ENCODE assay signal across 11 cellular contexts in genomic region chr6:145704153-145704781, GRCh38. TPM values are rescaled to one million over a fixed set of nuclear protein-coding genes. Genes with fewer than 3 reads are reported as not detected.
DNase-seq lines count a peak whose midpoint lies in the region; ATAC-seq, FAIRE-seq and TF ChIP-seq lines count a peak whose summit lies in the region.
"Had no signal": no experiment of that assay in that cellular context is flagged by ENCODE, and none has a peak within 500 bp of the region (broad histone marks: within the 10 kb centered on the region; RNA-seq: fewer than 3 reads in every experiment).

No MANE protein-coding gene starts in this region.

- no peak overlapping the region for H3K27ac ChIP-seq in A673 (ENCODE audit: low read depth, low read length, poor library complexity, severe bottlenecking)

- no peak for ATAC-seq in GM21723 (IDR thresholded peaks at IDR 0.05; ENCODE audit: unreplicated experiment)
- no peak for ATAC-seq in GM18873 (IDR thresholded peaks at IDR 0.05; ENCODE audit: low FRiP score, unreplicated experiment)

- peaks cover 7% of the 10 kb centered on the region for H3K9me3 ChIP-seq in A673 (ENCODE audit: low read depth, low read length, poor library complexity, severe bottlenecking)

- intact Hi-C loops in A673 (cut with micrococcal nuclease; ENCODE audit: unreplicated experiment): loop anchor here (2.0 to 10.0 kb wide), 4 partner anchors 72 to 1119 kb away; no protein-coding TSS in a partner anchor
- intact Hi-C loops in posterior vena cava (cut with DNase I): no loop called here

- H3K36me3 ChIP-seq in A673 (ENCODE audit: insufficient read depth, low read length, poor library complexity, severe bottlenecking): no peaks in the 10 kb centered on the region
- H3K36me3 ChIP-seq: MG63 had no signal

- peaks cover 14% of the 10 kb centered on the region for H3K4me1 ChIP-seq in A673 (ENCODE audit: insufficient read depth, low read length, poor library complexity, severe bottlenecking)

- CTCF ChIA-PET in A673 (lab: Charles Lee): interaction anchor here (0.6 to 1.0 kb wide), 2 partner anchors 70 to 444 kb away, joined by 3 read pairs; no protein-coding TSS in a partner anchor

- no peaks in the 10 kb centered on the region for H3K27me3 ChIP-seq in A673 (replicated peaks; ENCODE audit: insufficient read depth, low read depth, low read length, poor library complexity)
- H3K27me3 ChIP-seq: MG63 had no signal

- H3K4me3 ChIP-seq in A673 (ENCODE audit: low read depth, low read length, poor library complexity, severe bottlenecking) (no peak overlapping the region), GM12865 (ENCODE audit: low read depth, low read length) (no peak overlapping the region)
- H3K4me3 ChIP-seq: MG63 had no signal

- TF ChIP-seq CTCF in A673 (conservative IDR thresholded peaks at IDR 0.05; ENCODE audit: low read depth, low read length) (peak; percentile 69), GM12865 (IDR thresholded peaks at IDR 0.05; ENCODE audit: insufficient read depth, low read depth, low read length, missing control alignments) (peak; percentile 25)

- DNase-seq in A673 (ENCODE audit: low spot score) (peak; percentile 54), GM12865 (ENCODE audit: low read depth) (no peak), RPMI7951 (ENCODE audit: low read depth) (peak; percentile 15), frontal cortex (ENCODE audit: low spot score in 2 of 2) (peak in 1 of 2 donors; percentile 2), posterior vena cava (ENCODE audit: low spot score) (no peak), COLO668 (lab: John Stamatoyannopoulos, UW; ENCODE audit: unreplicated experiment) (no peak)
- DNase-seq: activated naive CD4-positive, alpha-beta T cell treated with anti-CD3 and anti-CD28 coated beads, Interleukin-2, amount 50 U/mL, for 16 hours; MG63 had no signal

- POLR2A ChIA-PET in A673 (lab: Charles Lee; ENCODE audit: low non-redundant PET): no interaction called here

- BruUV-seq in A673 (replicated peaks; lab: Mats Ljungman, UMichigan): no TSS peak

- FAIRE-seq in frontal cortex (lab: Jason Lieb, UNC): peak; percentile 94
- FAIRE-seq: GM18507 had no signal

RNA-seq across cellular contexts. Expression of gene EPM2A, which starts 31.1 kb away (rescaled TPM):
- total RNA-seq in A673 (2021) (11.8 and 13.0 TPM in 2 replicates), frontal cortex (17.5 TPM), posterior vena cava (10 to 100 TPM; 24.4 to 24.5 TPM)
- total RNA-seq in RPMI7951 (2014; rRNA removed; shearing (Covaris generic)): 6.6 and 7.1 TPM in 2 replicates

Comparison
In these comparisons a context has a peak if more than half of its experiments do, and no peak if none do; other contexts are left out.
1. DNase-seq: peak in A673 (single experiment) and RPMI7951 (single experiment); none in GM12865 (single experiment), posterior vena cava (single experiment) and COLO668 (single experiment).